Comparison of ENCODE assay signal across 1 cellular context in the genomic region with DNA sequence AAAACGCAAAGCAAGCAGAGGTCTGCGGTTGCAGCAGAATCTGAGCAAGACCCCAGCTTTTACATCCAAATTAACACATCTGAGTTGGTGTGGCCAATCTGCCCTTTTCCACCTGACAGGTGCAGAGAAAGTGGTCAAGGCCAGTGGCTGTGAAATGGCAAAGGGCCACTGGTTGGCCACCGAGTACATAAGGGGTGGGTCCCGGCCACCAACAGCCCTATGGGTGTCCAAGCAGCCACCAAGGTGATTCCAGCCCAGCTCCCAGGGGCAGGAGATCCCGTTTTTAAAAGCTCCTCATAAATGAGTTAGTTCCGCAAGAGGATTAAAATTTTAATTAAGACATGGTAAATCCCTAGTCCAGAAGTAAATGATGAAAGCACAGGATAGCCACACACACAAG.
TF ChIP-seq lines count a peak whose summit lies in the region.

No MANE protein-coding gene starts in this region.

TF ChIP-seq in HepG2, 621 proteins besides CTCF, POLR2A, EP300 and RAD21:
- 0 out of 2 replicates have a peak, but pooled peaks have one; percentile 20 for TF ChIP-seq ZNF235 (CRISPR knock-in tag; IDR thresholded peaks at IDR 0.05; ENCODE audit: borderline replicate concordance)
- no peak for TF ChIP-seq PRDM15 (CRISPR knock-in tag; IDR thresholded peaks at IDR 0.05)
- TF ChIP-seq ZNF800 (CRISPR knock-in tag; IDR thresholded peaks at IDR 0.05), result 0 out of 2 replicates have a peak, but pooled peaks have one; percentile 31
- TF ChIP-seq, protein P1, sequence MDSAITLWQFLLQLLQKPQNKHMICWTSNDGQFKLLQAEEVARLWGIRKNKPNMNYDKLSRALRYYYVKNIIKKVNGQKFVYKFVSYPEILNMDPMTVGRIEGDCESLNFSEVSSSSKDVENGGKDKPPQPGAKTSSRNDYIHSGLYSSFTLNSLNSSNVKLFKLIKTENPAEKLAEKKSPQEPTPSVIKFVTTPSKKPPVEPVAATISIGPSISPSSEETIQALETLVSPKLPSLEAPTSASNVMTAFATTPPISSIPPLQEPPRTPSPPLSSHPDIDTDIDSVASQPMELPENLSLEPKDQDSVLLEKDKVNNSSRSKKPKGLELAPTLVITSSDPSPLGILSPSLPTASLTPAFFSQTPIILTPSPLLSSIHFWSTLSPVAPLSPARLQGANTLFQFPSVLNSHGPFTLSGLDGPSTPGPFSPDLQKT (CRISPR knock-in tag; IDR thresholded peaks at IDR 0.05; ENCODE audit: borderline replicate concordance), result no peak
